Comparison of ENCODE assay signal across 8 cellular contexts in genomic region chr11:66022401-66023185, GRCh38. TPM values are rescaled to one million over a fixed set of nuclear protein-coding genes. Genes with fewer than 3 reads are reported as not detected.
DNase-seq lines count a peak whose midpoint lies in the region; ATAC-seq and TF ChIP-seq lines count a peak whose summit lies in the region.

No MANE protein-coding gene starts in this region.

- H3K4me2 ChIP-seq in KMS-11 (peak overlapping the region; percentile 37), SK-N-SH (peak overlapping the region; percentile 39; the same call in 1 of the 2 replicates)

- H3K4me3 Mint-ChIP-seq in progenitor cell of endocrine pancreas (ENCODE audit: low read depth), result no peak overlapping the region

- peak; percentile 68 for DNase-seq in DMS79 treated with DMSO at 0.1 percent for 48 hours (lab: John Stamatoyannopoulos, UW)
- peak; percentile 95 for DNase-seq in SK-N-SH
- DNase-seq in activated naive CD4-positive, alpha-beta T cell treated with anti-CD3 and anti-CD28 coated beads, Interleukin-2, amount 50 U/mL, for 16 hours, result peak; percentile 81
- peak; percentile 82 for DNase-seq in Right ventricle myocardium inferior (ENCODE audit: missing footprints)
- peak; percentile 84 for DNase-seq in progenitor cell of endocrine pancreas (ENCODE audit: low spot score, unreplicated experiment)
- DNase-seq in upper lobe of right lung, result peak; percentile 89

- H3K9me3 Mint-ChIP-seq in progenitor cell of endocrine pancreas (ENCODE audit: low read depth), result no peaks in the 10 kb centered on the region

- no peaks in the 10 kb centered on the region for H3K9me3 ChIP-seq in SK-N-SH
- H3K9me3 ChIP-seq in upper lobe of right lung, result no peaks in the 10 kb centered on the region

- no peak overlapping the region for H3K9ac ChIP-seq in KMS-11
- H3K9ac ChIP-seq in SK-N-SH, result 0 out of 2 replicates have a peak overlapping the region, but pooled peaks have one; percentile 45

- CTCF ChIA-PET in SK-N-SH (lab: Yijun Ruan, JAX), result interaction anchor here (0.6 to 3.2 kb wide), 40 partner anchors 9 to 396 kb away, joined by 3 to 55 read pairs (median 4); partner anchors contain the start of genes BANF1, CCDC85B, CST6 and EIF1AD

- H3K27me3 ChIP-seq in KMS-11 (ENCODE audit: insufficient read depth, low read depth), result no peaks in the 10 kb centered on the region; the same call in 1 of the 2 replicates
- no peaks in the 10 kb centered on the region for H3K27me3 ChIP-seq in SK-N-SH (ENCODE audit: insufficient read depth)
- H3K27me3 ChIP-seq in upper lobe of right lung, result no peaks in the 10 kb centered on the region

- H3K4me3 ChIP-seq in KMS-11 (IDR thresholded peaks at IDR 0.05; ENCODE audit: insufficient read depth, low read depth, low read length) (no peak overlapping the region), SK-N-SH (ENCODE audit: low read depth in 2 of 2, low read length in 1 of 2) (peak overlapping the region; percentile 17 to 29; a peak in 2 of 4 replicates), upper lobe of right lung (peak overlapping the region; percentile 16)

- H3K36me3 ChIP-seq in KMS-11 (ENCODE audit: insufficient read depth) (no peaks in the 10 kb centered on the region), SK-N-SH (replicated peaks in 1 of 2; ENCODE audit: control insufficient read depth in 1 of 2, insufficient read depth in 2 of 2, low read length in 1 of 2) (no peaks in the 10 kb centered on the region), upper lobe of right lung (no peaks in the 10 kb centered on the region)

- TF ChIP-seq RAD21 in SK-N-SH (IDR thresholded peaks at IDR 0.05; ENCODE audit: low read length), result peak; percentile 67

- TF ChIP-seq EP300 in SK-N-SH (IDR thresholded peaks at IDR 0.05; ENCODE audit: borderline replicate concordance in 1 of 2, low read depth in 1 of 2, low read length in 1 of 2), result no peak

- no peaks in the 10 kb centered on the region for H3K4me1 Mint-ChIP-seq in progenitor cell of endocrine pancreas (ENCODE audit: low read depth)

- no peak overlapping the region for H3K27ac Mint-ChIP-seq in progenitor cell of endocrine pancreas

- peak; percentile 94 for TF ChIP-seq CTCF in KMS-11 (conservative IDR thresholded peaks at IDR 0.05; ENCODE audit: low read depth, low read length)
- TF ChIP-seq CTCF in SK-N-SH (IDR thresholded peaks at IDR 0.05), result peak; percentile 90
- peak; percentile 95 for TF ChIP-seq CTCF in progenitor cell of endocrine pancreas (IDR thresholded peaks at IDR 0.05; ENCODE audit: unreplicated experiment)
- peak; percentile 97 for TF ChIP-seq CTCF in upper lobe of right lung (IDR thresholded peaks at IDR 0.05)

- intact Hi-C loops in Right ventricle myocardium inferior (cut with DNase I) (no loop called here), upper lobe of right lung (cut with DNase I) (no loop called here)

- H2AFZ ChIP-seq in KMS-11 (ENCODE audit: low read depth) (peak overlapping the region; percentile 62), SK-N-SH (ENCODE audit: low read depth) (peak overlapping the region; percentile 63)

- H3K36me3 Mint-ChIP-seq in progenitor cell of endocrine pancreas (ENCODE audit: insufficient read depth), result no peaks in the 10 kb centered on the region

- H3K9me2 ChIP-seq in SK-N-SH, result no peaks in the 10 kb centered on the region

- H4K20me1 ChIP-seq in KMS-11 (ENCODE audit: insufficient read depth) (no peaks in the 10 kb centered on the region), SK-N-SH (ENCODE audit: insufficient read depth) (no peaks in the 10 kb centered on the region)

- H3K27ac ChIP-seq in KMS-11, result no peak overlapping the region
- no peak overlapping the region for H3K27ac ChIP-seq in SK-N-SH (ENCODE audit: low read depth in 2 of 2, low read length in 1 of 2)
- H3K27ac ChIP-seq in upper lobe of right lung, result no peak overlapping the region

- H3F3A ChIP-seq in SK-N-SH (replicated peaks; ENCODE audit: insufficient read depth), result peaks cover 4% of the 10 kb centered on the region

- WGBS in SK-N-SH (ENCODE audit: low lambda C conversion rate), result 46% methylated on average over 18 of the region's 46 CpGs

- H3K79me2 ChIP-seq in KMS-11 (ENCODE audit: insufficient read depth, low read depth) (no peaks in the 10 kb centered on the region), SK-N-SH (ENCODE audit: insufficient read depth) (peaks cover 29% of the 10 kb centered on the region; the same call in 1 of the 2 replicates)

- H3K27me3 Mint-ChIP-seq in progenitor cell of endocrine pancreas, result peaks cover 38% of the 10 kb centered on the region

- POLR2A ChIA-PET in SK-N-SH (lab: Yijun Ruan, JAX), result interaction anchor here (1.4 kb wide), 1 partner anchor 22 kb away, joined by 7 read pairs; no protein-coding TSS in a partner anchor

- peak; percentile 72 for ATAC-seq in Right ventricle myocardium inferior
- ATAC-seq in upper lobe of right lung, result peak; percentile 92
- no peak for ATAC-seq in GM19324 (IDR thresholded peaks at IDR 0.05; ENCODE audit: low FRiP score, unreplicated experiment)

- H3K4me1 ChIP-seq in KMS-11 (ENCODE audit: low read depth, poor library complexity, severe bottlenecking) (peaks cover 35% of the 10 kb centered on the region), SK-N-SH (ENCODE audit: control insufficient read depth in 1 of 2, insufficient read depth in 2 of 2, low read depth in 1 of 2, low read length in 1 of 2) (peaks cover 3 to 21% of the 10 kb centered on the region in 2 experiments; a peak in 3 of 4 replicates), upper lobe of right lung (peaks cover 13% of the 10 kb centered on the region)

TF ChIP-seq in SK-N-SH, 30 proteins besides CTCF, POLR2A, EP300 and RAD21 (continues in another document):
- TF ChIP-seq JUND (IDR thresholded peaks at IDR 0.05) (no peak), GABPA (IDR thresholded peaks at IDR 0.05; ENCODE audit: low read depth) (no peak), MAX (IDR thresholded peaks at IDR 0.05; ENCODE audit: low read depth) (peak; percentile 69), RCOR1 (IDR thresholded peaks at IDR 0.05; ENCODE audit: low read length) (no peak), MEF2A (IDR thresholded peaks at IDR 0.05; ENCODE audit: borderline replicate concordance, low read depth) (no peak), NFIC (IDR thresholded peaks at IDR 0.05; ENCODE audit: borderline replicate concordance) (no peak), TEAD4 (IDR thresholded peaks at IDR 0.05; ENCODE audit: borderline replicate concordance, insufficient read depth) (no peak), POLR2AphosphoS5 (IDR thresholded peaks at IDR 0.05; ENCODE audit: low read depth, low read length) (no peak), SMC3 (IDR thresholded peaks at IDR 0.05; ENCODE audit: low read depth, low read length) (peak; percentile 55), EZH2phosphoT487 (IDR thresholded peaks at IDR 0.05; ENCODE audit: borderline replicate concordance, low read depth) (no peak), MXI1 (IDR thresholded peaks at IDR 0.05; ENCODE audit: low read depth, low read length) (no peak), RXRA (IDR thresholded peaks at IDR 0.05; ENCODE audit: borderline replicate concordance, low read depth) (no peak), YY1 (IDR thresholded peaks at IDR 0.05; ENCODE audit: low read depth) (no peak)
- TF ChIP-seq, protein P1, sequence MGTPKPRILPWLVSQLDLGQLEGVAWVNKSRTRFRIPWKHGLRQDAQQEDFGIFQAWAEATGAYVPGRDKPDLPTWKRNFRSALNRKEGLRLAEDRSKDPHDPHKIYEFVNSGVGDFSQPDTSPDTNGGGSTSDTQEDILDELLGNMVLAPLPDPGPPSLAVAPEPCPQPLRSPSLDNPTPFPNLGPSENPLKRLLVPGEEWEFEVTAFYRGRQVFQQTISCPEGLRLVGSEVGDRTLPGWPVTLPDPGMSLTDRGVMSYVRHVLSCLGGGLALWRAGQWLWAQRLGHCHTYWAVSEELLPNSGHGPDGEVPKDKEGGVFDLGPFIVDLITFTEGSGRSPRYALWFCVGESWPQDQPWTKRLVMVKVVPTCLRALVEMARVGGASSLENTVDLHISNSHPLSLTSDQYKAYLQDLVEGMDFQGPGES (IDR thresholded peaks at IDR 0.05; ENCODE audit: low read depth, low read length), result no peak

RNA-seq across cellular contexts. Expression of gene CATSPER1, which starts 3.7 kb away (rescaled TPM):
- polyA plus RNA-seq in SK-N-SH (2012; rRNA removed), result 1.9 and 2.2 TPM in 2 replicates
- 1.5 and 2.3 TPM in 2 replicates for polyA plus RNA-seq in SK-N-SH (2012; cell fraction: cytosol; rRNA removed)
- polyA plus RNA-seq in SK-N-SH (2012; cell fraction: nucleus; rRNA removed), result 1.2 and 1.5 TPM in 2 replicates
- total RNA-seq in Right ventricle myocardium inferior, result not detected
- not detected in 2 replicates for total RNA-seq in progenitor cell of endocrine pancreas
- total RNA-seq in upper lobe of right lung, result 3.4 TPM

RNA-seq across cellular contexts. Expression of gene CST6, which starts 10.8 kb away (rescaled TPM):
- 0.60 and 0.90 TPM in 2 replicates for polyA plus RNA-seq in SK-N-SH (2012; rRNA removed)
- polyA plus RNA-seq in SK-N-SH (2012; cell fraction: cytosol; rRNA removed), result 0.24 and 0.52 TPM in 2 replicates
- 0.28 and 0.71 TPM in 2 replicates for polyA plus RNA-seq in SK-N-SH (2012; cell fraction: nucleus; rRNA removed)
- not detected for total RNA-seq in Right ventricle myocardium inferior
- total RNA-seq in progenitor cell of endocrine pancreas, result not detected in 2 replicates
- 23.7 TPM for total RNA-seq in upper lobe of right lung

RNA-seq across cellular contexts. Expression of gene BANF1, which starts 20.3 kb away (rescaled TPM):
- 311 and 382 TPM in 2 replicates for polyA plus RNA-seq in SK-N-SH (2012; rRNA removed)
- 356 and 432 TPM in 2 replicates for polyA plus RNA-seq in SK-N-SH (2012; cell fraction: cytosol; rRNA removed)
- 131 and 164 TPM in 2 replicates for polyA plus RNA-seq in SK-N-SH (2012; cell fraction: nucleus; rRNA removed)
- total RNA-seq in Right ventricle myocardium inferior, result 248 TPM
- total RNA-seq in progenitor cell of endocrine pancreas, result 200 and 222 TPM in 2 replicates
- 167 TPM for total RNA-seq in upper lobe of right lung

RNA-seq across cellular contexts. Expression of gene EIF1AD, which starts 20.6 kb away (rescaled TPM):
- 28.9 and 31.4 TPM in 2 replicates for polyA plus RNA-seq in SK-N-SH (2012; rRNA removed)
- polyA plus RNA-seq in SK-N-SH (2012; cell fraction: cytosol; rRNA removed), result 21.5 and 28.9 TPM in 2 replicates
- polyA plus RNA-seq in SK-N-SH (2012; cell fraction: nucleus; rRNA removed), result 30.7 and 36.1 TPM in 2 replicates
- total RNA-seq in Right ventricle myocardium inferior, result 18.0 TPM
- 40.1 and 42.6 TPM in 2 replicates for total RNA-seq in progenitor cell of endocrine pancreas
- 32.6 TPM for total RNA-seq in upper lobe of right lung

RNA-seq across cellular contexts. Expression of gene GAL3ST3, which starts 26.4 kb away (rescaled TPM):
- 1.9 and 3.2 TPM in 2 replicates for polyA plus RNA-seq in SK-N-SH (2012; rRNA removed)
- 1.7 and 3.4 TPM in 2 replicates for polyA plus RNA-seq in SK-N-SH (2012; cell fraction: cytosol; rRNA removed)
- 4.0 and 7.2 TPM in 2 replicates for polyA plus RNA-seq in SK-N-SH (2012; cell fraction: nucleus; rRNA removed)
- 1.5 TPM for total RNA-seq in Right ventricle myocardium inferior
- total RNA-seq in progenitor cell of endocrine pancreas, result 3.9 and 4.8 TPM in 2 replicates
- total RNA-seq in upper lobe of right lung, result not detected

Comparison
In these comparisons a context has a peak if more than half of its experiments do, and no peak if none do; other contexts are left out.
1. RNA of gene CST6, which starts 10.8 kb away (total RNA-seq): 23.7 TPM in upper lobe of right lung (single experiment); not detected in Right ventricle myocardium inferior (single experiment) and not detected in progenitor cell of endocrine pancreas; every median in the first group is over 10 times any median in the second.
2. Peak in every context shown above with its lines, with median percentiles within 50 percentile points of each other: DNase-seq and CTCF ChIP-seq.